In the genomic region with DNA sequence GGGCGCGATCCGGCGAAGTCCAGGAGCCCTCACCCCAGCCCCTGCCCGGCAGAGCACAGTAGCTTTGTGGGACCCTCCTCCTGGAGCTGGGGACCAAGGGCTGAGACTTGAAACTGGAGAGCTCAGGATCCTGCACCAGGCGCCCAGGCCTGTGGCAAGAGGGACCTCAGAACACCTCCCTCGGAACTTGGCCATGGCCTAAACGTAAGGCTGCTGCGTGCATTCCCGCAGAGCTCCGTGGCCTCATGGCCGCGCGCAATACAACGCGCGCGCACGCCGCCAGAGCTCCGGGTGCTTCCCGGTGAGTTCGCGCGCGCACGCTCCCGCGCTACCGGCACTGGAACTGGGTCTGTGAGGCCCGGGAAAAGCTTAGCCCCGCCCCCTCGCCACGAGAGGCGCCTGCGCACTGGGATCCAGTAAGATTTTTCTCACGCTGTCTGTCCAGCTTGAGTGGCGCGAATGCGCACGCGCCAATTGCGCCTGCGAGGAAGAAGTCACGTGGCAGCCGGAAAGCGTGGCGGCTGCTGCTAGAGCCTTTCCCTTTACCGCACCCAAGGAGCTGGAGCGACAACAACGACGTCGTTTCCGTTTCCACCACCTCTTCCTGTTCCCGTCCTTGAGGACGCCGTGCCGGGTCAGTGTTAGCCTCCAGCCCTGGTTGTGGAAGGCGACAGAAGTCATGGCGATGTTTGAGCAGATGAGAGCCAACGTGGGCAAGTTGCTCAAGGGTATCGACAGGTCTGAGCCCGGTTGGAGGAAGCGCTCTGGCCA, we compare ENCODE assay signal across 8 cellular contexts. TPM values are rescaled to one million over a fixed set of nuclear protein-coding genes. Genes with fewer than 3 reads are reported as not detected.
DNase-seq lines count a peak whose midpoint lies in the region; ATAC-seq and TF ChIP-seq lines count a peak whose summit lies in the region.

A gene with protein sequence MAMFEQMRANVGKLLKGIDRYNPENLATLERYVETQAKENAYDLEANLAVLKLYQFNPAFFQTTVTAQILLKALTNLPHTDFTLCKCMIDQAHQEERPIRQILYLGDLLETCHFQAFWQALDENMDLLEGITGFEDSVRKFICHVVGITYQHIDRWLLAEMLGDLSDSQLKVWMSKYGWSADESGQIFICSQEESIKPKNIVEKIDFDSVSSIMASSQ (plus strand): TSS at position 599 of the 771 bp plus-strand sequence. CDS start 81 bp downstream, at position 680.

- H3K27me3 ChIP-seq in ovary (no peaks in the 10 kb centered on the region), thyroid gland (no peaks in the 10 kb centered on the region)

- H3K9me3 ChIP-seq in ovary (no peaks in the 10 kb centered on the region), thyroid gland (no peaks in the 10 kb centered on the region)

- H3K4me3 Mint-ChIP-seq in activated naive CD8-positive, alpha-beta T cell treated with anti-CD3 and anti-CD28 coated beads, Interleukin-2, amount 50 U/mL, for 24 hours: peak within 1 kb of the TSS; percentile 100

- H3K27ac Mint-ChIP-seq in activated naive CD8-positive, alpha-beta T cell treated with anti-CD3 and anti-CD28 coated beads, Interleukin-2, amount 50 U/mL, for 24 hours: peak within 1 kb of the TSS; percentile 100

- H3K4me3 ChIP-seq in ovary (peak within 1 kb of the TSS; percentile 87), thyroid gland (replicated peaks in 1 of 3) (peak within 1 kb of the TSS; percentile 93 to 97 (median 96))

- H3K36me3 Mint-ChIP-seq in activated naive CD8-positive, alpha-beta T cell treated with anti-CD3 and anti-CD28 coated beads, Interleukin-2, amount 50 U/mL, for 24 hours (ENCODE audit: low read depth): peaks cover 32% of the 10 kb centered on the region

- peak; percentile 67 for ATAC-seq in HG02759 (IDR thresholded peaks at IDR 0.05; ENCODE audit: unreplicated experiment)
- peak; percentile 74 for ATAC-seq in activated naive CD8-positive, alpha-beta T cell treated with anti-CD3 and anti-CD28 coated beads, Interleukin-2, amount 50 U/mL, for 24 hours
- ATAC-seq in Right ventricle myocardium inferior: peak; percentile 96

- peak within 1 kb of the TSS; percentile 26 to 72 for H3K27ac ChIP-seq in ovary
- peak within 1 kb of the TSS; percentile 41 to 77 (median 68) for H3K27ac ChIP-seq in thyroid gland

- TF ChIP-seq CTCF in GM10266 (IDR thresholded peaks at IDR 0.05; ENCODE audit: control insufficient read depth, insufficient read depth, low read depth, missing control alignments) (no peak), ovary (IDR thresholded peaks at IDR 0.05) (no peak), thyroid gland (IDR thresholded peaks at IDR 0.05) (peak in 1 of 6 experiments; percentile 19)

- H3K4me1 ChIP-seq in ovary (ENCODE audit: insufficient read depth) (peaks cover 12% of the 10 kb centered on the region), thyroid gland (peaks cover 17% of the 10 kb centered on the region in 2 donors)

- TF ChIP-seq EP300 in ovary (IDR thresholded peaks at IDR 0.05): peak; percentile 93

- 0% methylated on average over 63 to 64 of the region's 64 CpGs for WGBS in ovary, 3 donors
- 0 to 3% methylated on average over 8 to 55 of the region's 64 CpGs for WGBS in thyroid gland, 2 donors

- H3K27me3 Mint-ChIP-seq in activated naive CD8-positive, alpha-beta T cell treated with anti-CD3 and anti-CD28 coated beads, Interleukin-2, amount 50 U/mL, for 24 hours: peaks cover 2% of the 10 kb centered on the region

- H3K36me3 ChIP-seq in ovary (no peaks in the 10 kb centered on the region), thyroid gland (peaks cover 17 to 30% of the 10 kb centered on the region in 2 donors)

- peak; percentile 70 for TF ChIP-seq POLR2A in ovary (IDR thresholded peaks at IDR 0.05)
- peak in 1 of 2 donors; percentile 72 for TF ChIP-seq POLR2A in thyroid gland (IDR thresholded peaks at IDR 0.05)

- H3K9me3 Mint-ChIP-seq in activated naive CD8-positive, alpha-beta T cell treated with anti-CD3 and anti-CD28 coated beads, Interleukin-2, amount 50 U/mL, for 24 hours: no peaks in the 10 kb centered on the region

- H3K4me1 Mint-ChIP-seq in activated naive CD8-positive, alpha-beta T cell treated with anti-CD3 and anti-CD28 coated beads, Interleukin-2, amount 50 U/mL, for 24 hours: peaks cover 47% of the 10 kb centered on the region

- DNase-seq in GM10266 (ENCODE audit: extremely low spot score) (peak; percentile 96), NCI-H1417 treated with DMSO at 0.1 percent for 48 hours (lab: John Stamatoyannopoulos, UW) (peak; percentile 85), SW480 (ENCODE audit: low spot score) (peak; percentile 99), Right ventricle myocardium inferior (ENCODE audit: missing footprints) (peak; percentile 100), ovary (peak; percentile 98 to 100 (median 99)), thyroid gland (peak; percentile 99 to 100)
- peak; percentile 100 for DNase-seq in activated naive CD8-positive, alpha-beta T cell treated with anti-CD3 and anti-CD28 coated beads, Interleukin-2, amount 50 U/mL, for 24 hours

- intact Hi-C loops in Right ventricle myocardium inferior (cut with DNase I): loop anchor here (5.0 kb wide), 1 partner anchor 279 kb away; the partner anchor contains the start of genes NFKBIB and SIRT2
- intact Hi-C loops in ovary (cut with DNase I): no loop called here
- intact Hi-C loops in thyroid gland (cut with DNase I): no loop called here

RNA-seq across cellular contexts. Expression of the gene that starts here (rescaled TPM):
- 660 TPM for total RNA-seq in Right ventricle myocardium inferior
- total RNA-seq in ovary: 100 to 1,000 TPM; 247 to 527 (median 267) TPM
- 100 to 1,000 TPM; 215 to 391 TPM for polyA plus RNA-seq in ovary
- 100 to 1,000 TPM; 205 to 504 (median 440) TPM for total RNA-seq in thyroid gland

Comparison
In these comparisons a context has a peak if more than half of its experiments do, and no peak if none do; other contexts are left out.
1. Peak in every context shown above with its lines: DNase-seq, ATAC-seq, H3K4me3 ChIP-seq and H3K27ac ChIP-seq.